Comparison of ENCODE assay signal across 28 cellular contexts in genomic region chr9:95110956-95111525, GRCh38.
"Had no signal": no experiment of that assay in that cellular context is flagged by ENCODE, and none has a peak within 500 bp of the region (broad histone marks: within the 10 kb centered on the region; RNA-seq: fewer than 3 reads in every experiment).

No MANE protein-coding gene starts in this region.

- H3K4me3 ChIP-seq: MG63 had no signal

- H3K9me3 ChIP-seq: MG63 had no signal

- H3K36me3 Mint-ChIP-seq: activated CD8-positive, alpha-beta memory T cell treated with anti-CD3 and anti-CD28 coated beads, Interleukin-2, amount 10 ng/mL, durations not matched to agents 7 days and 5 days had no signal

- H3K4me1 Mint-ChIP-seq: activated CD4-positive, alpha-beta T cell treated with anti-CD3 and anti-CD28 coated beads, Interleukin-2, amount 10 ng/mL, durations not matched to agents 24 days and 14 days; activated CD8-positive, alpha-beta memory T cell treated with anti-CD3 and anti-CD28 coated beads, Interleukin-2, amount 10 ng/mL, durations not matched to agents 7 days and 5 days; activated naive CD8-positive, alpha-beta T cell treated with anti-CD3 and anti-CD28 coated beads, Interleukin-2, amount 50 U/mL, for 24 hours; T-helper 17 cell had no signal

- H3K4me3 Mint-ChIP-seq: activated CD4-positive, alpha-beta T cell treated with anti-CD3 and anti-CD28 coated beads, Interleukin-2, amount 10 ng/mL, durations not matched to agents 24 days and 14 days; activated CD8-positive, alpha-beta memory T cell treated with anti-CD3 and anti-CD28 coated beads, Interleukin-2, amount 10 ng/mL, durations not matched to agents 7 days and 5 days; activated naive CD8-positive, alpha-beta T cell treated with anti-CD3 and anti-CD28 coated beads, Interleukin-2, amount 50 U/mL, for 24 hours; activated T-cell treated with anti-CD3 and anti-CD28 coated beads, Interleukin-2, amount 50 U/mL, for 24 hours; activated T-helper 1 cell treated with anti-CD3 and anti-CD28 coated beads, Interleukin-12 subunit alpha, Interleukin-12 subunit beta, Interleukin-2, Interleukin-4 antibody, amounts not matched to agents 30 ng/mL and 10 ng/mL and 1 ng/mL, durations not matched to agents 14 hours and 24 hours and 36 hours; brain; T-helper 17 cell; WTC11 had no signal

- H3K27ac Mint-ChIP-seq: activated CD4-positive, alpha-beta T cell treated with anti-CD3 and anti-CD28 coated beads, Interleukin-2, amount 10 ng/mL, durations not matched to agents 24 days and 14 days; activated CD8-positive, alpha-beta memory T cell treated with anti-CD3 and anti-CD28 coated beads, Interleukin-2, amount 10 ng/mL, durations not matched to agents 7 days and 5 days; activated naive CD4-positive, alpha-beta T cell treated with anti-CD3 and anti-CD28 coated beads, Interleukin-2, amount 50 U/mL, for 72 hours; activated naive CD8-positive, alpha-beta T cell treated with anti-CD3 and anti-CD28 coated beads, Interleukin-2, amount 50 U/mL, for 24 hours; activated T-cell treated with anti-CD3 and anti-CD28 coated beads, Interleukin-2, amount 50 U/mL, for 24 hours; activated T-helper 1 cell treated with anti-CD3 and anti-CD28 coated beads, Interleukin-12 subunit alpha, Interleukin-12 subunit beta, Interleukin-2, Interleukin-4 antibody, amounts not matched to agents 30 ng/mL and 10 ng/mL and 1 ng/mL, durations not matched to agents 14 hours and 24 hours and 36 hours; brain; T-helper 17 cell; WTC11 had no signal

- H3K9me3 Mint-ChIP-seq: activated CD4-positive, alpha-beta T cell treated with anti-CD3 and anti-CD28 coated beads, Interleukin-2, amount 10 ng/mL, durations not matched to agents 24 days and 14 days; activated naive CD4-positive, alpha-beta T cell treated with anti-CD3 and anti-CD28 coated beads, Interleukin-2, amount 50 U/mL, for 72 hours; activated naive CD8-positive, alpha-beta T cell treated with anti-CD3 and anti-CD28 coated beads, Interleukin-2, amount 50 U/mL, for 24 hours; activated T-cell treated with anti-CD3 and anti-CD28 coated beads, Interleukin-2, amount 50 U/mL, for 24 hours; activated T-helper 1 cell treated with anti-CD3 and anti-CD28 coated beads, Interleukin-12 subunit alpha, Interleukin-12 subunit beta, Interleukin-2, Interleukin-4 antibody, amounts not matched to agents 30 ng/mL and 10 ng/mL and 1 ng/mL, durations not matched to agents 14 hours and 24 hours and 36 hours; WTC11 had no signal

- ATAC-seq: activated CD8-positive, alpha-beta memory T cell treated with anti-CD3 and anti-CD28 coated beads, Interleukin-2, amount 10 ng/mL, durations not matched to agents 7 days and 5 days; activated naive CD4-positive, alpha-beta T cell treated with anti-CD3 and anti-CD28 coated beads, Interleukin-2, amount 50 U/mL, for 72 hours; activated naive CD8-positive, alpha-beta T cell treated with anti-CD3 and anti-CD28 coated beads, Interleukin-2, amount 50 U/mL, for 24 hours; Panc1; T-helper 17 cell; WTC11 had no signal

- H3K27me3 ChIP-seq: MG63 had no signal

- H3K27me3 Mint-ChIP-seq: activated CD4-positive, alpha-beta T cell treated with anti-CD3 and anti-CD28 coated beads, Interleukin-2, amount 10 ng/mL, durations not matched to agents 24 days and 14 days; activated CD8-positive, alpha-beta memory T cell treated with anti-CD3 and anti-CD28 coated beads, Interleukin-2, amount 10 ng/mL, durations not matched to agents 7 days and 5 days; activated naive CD8-positive, alpha-beta T cell treated with anti-CD3 and anti-CD28 coated beads, Interleukin-2, amount 50 U/mL, for 24 hours; activated T-cell treated with anti-CD3 and anti-CD28 coated beads, Interleukin-2, amount 50 U/mL, for 24 hours; brain; T-helper 17 cell had no signal

- DNase-seq: activated CD4-positive, alpha-beta T cell treated with anti-CD3 and anti-CD28 coated beads, Interleukin-2, amount 10 ng/mL, durations not matched to agents 24 days and 14 days; activated CD4-positive, alpha-beta T cell treated with anti-CD3 and anti-CD28 coated beads, Interleukin-2, amount 50 U/mL, for 48 hours; activated CD4-positive, CD25-positive, alpha-beta regulatory T cell treated with anti-CD3 and anti-CD28 coated beads, Interleukin-2, amount 50 U/mL, for 72 hours; activated CD8-positive, alpha-beta memory T cell treated with anti-CD3 and anti-CD28 coated beads, Interleukin-2, amount 10 ng/mL, durations not matched to agents 7 days and 5 days; activated effector memory CD4-positive, alpha-beta T cell treated with Interleukin-2 at 50 U/mL for 16 hours; activated naive CD4-positive, alpha-beta T cell treated with Interleukin-2 at 50 U/mL for 16 hours; activated naive CD8-positive, alpha-beta T cell treated with anti-CD3 and anti-CD28 coated beads, Interleukin-2, amount 50 U/mL, for 24 hours; activated T-cell treated with anti-CD3 and anti-CD28 coated beads, Interleukin-2, amount 50 U/mL, for 24 hours; amniotic stem cell; MG63; MV-4-11; NCI-H1092 treated with DMSO at 0.1 percent for 48 hours; NCI-H1436; NCI-H1694 treated with DMSO at 0.1 percent for 48 hours; NCI-H2029 treated with DMSO at 0.1 percent for 48 hours; NCI-H345; NCI-H510A; NCI-H526 treated with DMSO at 0.1 percent for 48 hours; NK-92 treated with Interleukin-12 subunit alpha and Interleukin-12 subunit beta, amount 100 ng/mL, for 24 hours; OCI-M1; SIG-M5; T-helper 17 cell; T-helper 9 cell had no signal
